ENCODE assay signal across 1 cellular context in the genomic region with DNA sequence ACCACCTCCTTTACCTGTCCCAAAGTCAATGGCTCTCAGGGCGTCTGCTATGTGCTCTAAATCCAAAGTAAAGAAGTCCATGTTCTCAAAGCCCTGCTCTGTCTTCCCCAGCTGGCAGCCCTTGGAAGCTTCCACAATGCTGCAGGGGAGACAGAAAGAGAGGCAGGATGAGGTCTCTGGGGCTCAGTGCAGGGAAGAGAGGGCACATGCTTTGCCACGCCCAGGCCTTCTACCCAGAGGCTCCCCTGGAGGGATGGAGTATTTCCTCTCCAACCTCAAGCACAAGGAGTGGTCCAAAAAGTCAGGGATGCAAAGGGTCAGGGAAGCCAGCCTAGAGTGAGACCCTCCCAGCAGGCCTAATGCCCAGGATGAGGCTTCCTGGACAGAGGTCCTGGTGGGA.
TF ChIP-seq lines count a peak whose summit lies in the region.

No MANE protein-coding gene starts in this region.

TF ChIP-seq in IMR-90, 13 proteins besides CTCF, POLR2A, EP300 and RAD21:
- TF ChIP-seq FOS (IDR thresholded peaks at IDR 0.05; ENCODE audit: low read depth, low read length) (no peak), MAFK (IDR thresholded peaks at IDR 0.05; ENCODE audit: low read depth, low read length) (no peak), ELK1 (IDR thresholded peaks at IDR 0.05; ENCODE audit: borderline replicate concordance, low read depth, low read length) (no peak), NFE2L2 (IDR thresholded peaks at IDR 0.05; ENCODE audit: low read depth, low read length) (no peak), CEBPB (IDR thresholded peaks at IDR 0.05; ENCODE audit: low read depth, low read length) (no peak)
